Comparison of ENCODE assay signal across 10 cellular contexts in the genomic region with DNA sequence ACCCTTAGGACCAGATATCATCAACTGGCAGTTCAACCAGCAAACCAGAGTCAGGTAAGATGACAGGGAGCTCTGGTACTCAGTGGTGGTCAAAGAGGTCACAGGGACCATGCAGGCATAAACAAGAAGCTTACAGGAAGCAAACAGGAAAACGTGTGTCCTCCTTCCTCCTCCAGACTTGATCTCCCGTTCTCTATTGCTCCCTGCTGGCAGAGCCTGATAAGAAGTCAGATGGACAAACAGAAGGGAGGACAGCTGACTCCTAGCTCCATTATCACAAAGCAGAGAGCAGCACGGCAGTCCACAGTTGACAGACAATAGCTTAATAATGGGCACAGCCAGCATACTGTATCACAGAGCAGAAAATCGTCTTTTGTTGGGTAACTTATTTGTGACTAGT.
DNase-seq lines count a peak whose midpoint lies in the region; ATAC-seq and TF ChIP-seq lines count a peak whose summit lies in the region.
"Had no signal": no experiment of that assay in that cellular context is flagged by ENCODE, and none has a peak within 500 bp of the region (broad histone marks: within the 10 kb centered on the region; RNA-seq: fewer than 3 reads in every experiment).

No MANE protein-coding gene starts in this region.

- H3K9me3 Mint-ChIP-seq in osteocyte (ENCODE audit: unreplicated experiment): no peaks in the 10 kb centered on the region

- H3K27ac Mint-ChIP-seq in osteocyte (ENCODE audit: unreplicated experiment): no peak overlapping the region

- H3K4me3 Mint-ChIP-seq in osteocyte (ENCODE audit: unreplicated experiment): no peak overlapping the region

- peaks cover 24% of the 10 kb centered on the region for H3K4me1 Mint-ChIP-seq in osteocyte (ENCODE audit: unreplicated experiment)

- H3K27ac ChIP-seq in RWPE2 (ENCODE audit: poor library complexity, severe bottlenecking) (no peak overlapping the region), substantia nigra (ENCODE audit: low read depth, low read length, poor library complexity, severe bottlenecking) (peak overlapping the region; percentile 36)
- H3K27ac ChIP-seq: 22Rv1, thoracic aorta had no signal

- no peaks in the 10 kb centered on the region for H3K4me1 ChIP-seq in RWPE2 (ENCODE audit: insufficient read depth, poor library complexity, severe bottlenecking)

- no peaks in the 10 kb centered on the region for H3K27me3 Mint-ChIP-seq in osteocyte (ENCODE audit: unreplicated experiment)

- no peaks in the 10 kb centered on the region for H3K9me3 ChIP-seq in RWPE2 (ENCODE audit: severe bottlenecking)
- H3K9me3 ChIP-seq: thoracic aorta had no signal

- H3K4me3 ChIP-seq in RWPE2 (ENCODE audit: severe bottlenecking) (no peak overlapping the region), fibroblast of pulmonary artery (replicated peaks; ENCODE audit: low read depth, low read length) (no peak overlapping the region)
- H3K4me3 ChIP-seq: thoracic aorta had no signal

- H3K27me3 ChIP-seq in RWPE2 (ENCODE audit: insufficient read depth, poor library complexity, severe bottlenecking): no peaks in the 10 kb centered on the region

- TF ChIP-seq CTCF in RWPE2 (IDR thresholded peaks at IDR 0.05; ENCODE audit: poor library complexity, severe bottlenecking) (peak; percentile 6), fibroblast of pulmonary artery (IDR thresholded peaks at IDR 0.05; ENCODE audit: low read length, missing control alignments) (peak; percentile 41), osteocyte (IDR thresholded peaks at IDR 0.05) (no peak)

- peaks cover 8% of the 10 kb centered on the region for H3K36me3 Mint-ChIP-seq in osteocyte (ENCODE audit: unreplicated experiment)

- DNase-seq in DMS53 (lab: John Stamatoyannopoulos, UW) (peak; percentile 57), DMS53 treated with DMSO at 0.1 percent for 48 hours (lab: John Stamatoyannopoulos, UW; ENCODE audit: unreplicated experiment) (no peak), RWPE2 (ENCODE audit: low spot score) (no peak), fibroblast of pulmonary artery (ENCODE audit: low read depth) (peak; percentile 60), substantia nigra (lab: John Stamatoyannopoulos, UW) (peak in 35 of 49 donors; percentile 2 to 67 (median 40)), mesenteric fat pad (ENCODE audit: low spot score) (no peak), osteocyte (ENCODE audit: extremely low spot score, unreplicated experiment) (no peak), NCI-H774 (lab: John Stamatoyannopoulos, UW) (no peak)

- no peak for ATAC-seq in RWPE2 (ENCODE audit: low read depth)

- H3K36me3 ChIP-seq in RWPE2 (ENCODE audit: low read depth): no peaks in the 10 kb centered on the region
- H3K36me3 ChIP-seq: thoracic aorta had no signal

Comparison
In these comparisons a context has a peak if more than half of its experiments do, and no peak if none do; other contexts are left out.
1. DNase-seq: peak in DMS53 (single experiment), fibroblast of pulmonary artery (single experiment) and substantia nigra (35 of 49); none in DMS53 treated with DMSO at 0.1 percent for 48 hours (single experiment), RWPE2 (single experiment), mesenteric fat pad (single experiment), osteocyte (single experiment) and NCI-H774 (single experiment).